31 cellular contexts compared by ENCODE assay signal in genomic region chr2:29162204-29162928, GRCh38.
"Had no signal": no experiment of that assay in that cellular context is flagged by ENCODE, and none has a peak within 500 bp of the region (broad histone marks: within the 10 kb centered on the region; RNA-seq: fewer than 3 reads in every experiment).

No MANE protein-coding gene starts in this region.

- H3K9me3 ChIP-seq: MG63, Peyer's patch had no signal

- H3K27ac ChIP-seq: Peyer's patch, WERI-Rb-1 had no signal

- DNase-seq: activated CD4-positive, alpha-beta T cell treated with anti-CD3 and anti-CD28 coated beads for 1 hour; activated CD4-positive, alpha-beta T cell treated with anti-CD3 and anti-CD28 coated beads for 48 hours; activated CD4-positive, alpha-beta T cell treated with anti-CD3 and anti-CD28 coated beads, Interleukin-2, amount 50 U/mL, for 4 hours; activated CD4-positive, CD25-positive, alpha-beta regulatory T cell; activated CD8-positive, alpha-beta T cell treated with anti-CD3 and anti-CD28 coated beads for 36 hours; activated effector memory CD4-positive, alpha-beta T cell treated with anti-CD3 and anti-CD28 coated beads, Interleukin-2, amount 50 U/mL, for 16 hours; activated naive CD4-positive, alpha-beta T cell treated with Interleukin-2 at 50 U/mL for 16 hours; activated naive CD8-positive, alpha-beta T cell treated with anti-CD3 and anti-CD28 coated beads, Interleukin-2, amount 10 ng/mL, durations not matched to agents 7 days and 5 days; activated T-cell treated with anti-CD3 and anti-CD28 coated beads, Interleukin-2, amount 50 U/mL, for 1 hour; activated T-cell treated with anti-CD3 and anti-CD28 coated beads, Interleukin-2, amount 50 U/mL, for 72 hours; MG63; MV-4-11; NCI-H1092; NCI-H1436 treated with DMSO at 0.1 percent for 48 hours; NCI-H1694 treated with DMSO at 0.1 percent for 48 hours; NCI-H2029; NCI-H2171; NCI-H510A; NCI-H526; NCI-H748 treated with DMSO at 0.1 percent for 48 hours; NK-92 treated with Interleukin-12 subunit alpha and Interleukin-12 subunit beta, amount 100 ng/mL, for 24 hours; PC-3; Peyer's patch; RPMI8226; SIG-M5; SW 1271; T-helper 1 cell; T-helper 2 cell; T-helper 9 cell; WERI-Rb-1 had no signal

- H3K4me3 ChIP-seq: MG63, Peyer's patch had no signal

- ATAC-seq: activated CD8-positive, alpha-beta T cell treated with anti-CD3 and anti-CD28 coated beads for 36 hours; activated T-cell treated with anti-CD3 and anti-CD28 coated beads, Interleukin-2, amount 50 U/mL, for 72 hours; activated T-helper 17 cell treated with anti-CD3 and anti-CD28 coated beads, Interleukin-2, amount 50 U/mL, for 72 hours; PC-3 had no signal

- H3K27me3 ChIP-seq: MG63, Peyer's patch had no signal

- H3K4me1 ChIP-seq: Peyer's patch had no signal
